21 cellular contexts compared by ENCODE assay signal in the genomic region with DNA sequence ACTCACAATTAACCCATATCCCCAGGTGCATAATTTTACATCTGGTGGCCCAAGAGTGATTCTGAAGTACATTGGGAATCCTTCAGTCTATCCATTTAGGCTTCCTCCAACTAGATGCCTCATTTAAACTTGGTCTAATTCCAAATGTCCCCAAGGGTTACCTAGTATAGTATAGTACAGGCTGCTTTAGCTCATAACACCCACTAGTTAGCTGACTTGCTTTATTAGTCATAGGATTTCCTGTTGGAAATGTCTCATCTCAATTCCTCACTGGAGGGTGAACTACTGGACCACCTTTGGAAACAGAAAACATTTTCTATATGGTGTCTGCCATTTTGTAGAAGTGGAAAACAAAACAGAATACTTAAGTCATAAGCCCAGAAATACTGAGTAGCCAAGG.
DNase-seq lines count a peak whose midpoint lies in the region; ATAC-seq and TF ChIP-seq lines count a peak whose summit lies in the region.
"Had no signal": no experiment of that assay in that cellular context is flagged by ENCODE, and none has a peak within 500 bp of the region (broad histone marks: within the 10 kb centered on the region; RNA-seq: fewer than 3 reads in every experiment).

No MANE protein-coding gene starts in this region.

- H3K9me3 Mint-ChIP-seq in MCF 10A (ENCODE audit: unreplicated experiment) (peaks cover 11% of the 10 kb centered on the region), immature natural killer cell (peaks cover 0 to 7% (median 3%) of the 10 kb centered on the region in 6 donors)

- DNase-seq in MCF 10A (ENCODE audit: unreplicated experiment), result peak; percentile 65
- DNase-seq in breast epithelium (ENCODE audit: low spot score in 2 of 2), result no peak
- peak; percentile 41 for DNase-seq in RWPE1 (ENCODE audit: low spot score)
- DNase-seq in fibroblast of pulmonary artery (ENCODE audit: low read depth), result peak; percentile 34
- no peak for DNase-seq in immature natural killer cell
- DNase-seq: activated CD8-positive, alpha-beta memory T cell treated with anti-CD3 and anti-CD28 coated beads, Interleukin-2, amount 50 U/mL, for 4 hours; activated effector memory CD4-positive, alpha-beta T cell treated with Interleukin-2 at 50 U/mL for 16 hours; hypothalamus; NCI-H2171 treated with DMSO at 0.1 percent for 48 hours; NCI-H82; occipital lobe; SJCRH30; substantia nigra had no signal

- no peak for TF ChIP-seq POLR2A in breast epithelium (IDR thresholded peaks at IDR 0.05)

- TF ChIP-seq CTCF in MCF 10A (IDR thresholded peaks at IDR 0.05; ENCODE audit: unreplicated experiment), result no peak
- TF ChIP-seq CTCF in breast epithelium (IDR thresholded peaks at IDR 0.05), result no peak
- TF ChIP-seq CTCF in RWPE1 (conservative IDR thresholded peaks at IDR 0.05; ENCODE audit: low read depth), result no peak
- TF ChIP-seq CTCF in fibroblast of pulmonary artery (IDR thresholded peaks at IDR 0.05; ENCODE audit: low read length, missing control alignments), result no peak

- POLR2A ChIA-PET in MCF 10A (lab: Yijun Ruan, JAX), result no interaction called here
- POLR2A ChIA-PET in RWPE1 (lab: Yijun Ruan, JAX; ENCODE audit: low non-redundant PET), result no interaction called here

- no peak overlapping the region for H3K4me3 Mint-ChIP-seq in MCF 10A (ENCODE audit: unreplicated experiment)
- H3K4me3 Mint-ChIP-seq in immature natural killer cell, result no peak overlapping the region
- H3K4me3 Mint-ChIP-seq: memory B cell; T-helper 1 cell treated with Interleukin-12 subunit alpha and Interleukin-12 subunit beta and Interleukin-4 antibody, amounts not matched to agents 30 μg/mL and 1 μg/mL, for 36 hours had no signal

- H3K4me1 Mint-ChIP-seq in MCF 10A (ENCODE audit: insufficient read depth, unreplicated experiment) (no peaks in the 10 kb centered on the region), immature natural killer cell (no peaks in the 10 kb centered on the region)
- H3K4me1 Mint-ChIP-seq: memory B cell had no signal

- H3K36me3 Mint-ChIP-seq in MCF 10A (ENCODE audit: insufficient read depth, unreplicated experiment) (no peaks in the 10 kb centered on the region), immature natural killer cell (no peaks in the 10 kb centered on the region)

- H3K27me3 ChIP-seq in breast epithelium, result no peaks in the 10 kb centered on the region
- H3K27me3 ChIP-seq: BLaER1, SJCRH30 had no signal

- intact Hi-C loops in MCF 10A (cut with micrococcal nuclease), result no loop called here
- intact Hi-C loops in breast epithelium (cut with DNase I; ENCODE audit: low total_unique reads), result no loop called here

- H3K4me1 ChIP-seq in breast epithelium, result no peaks in the 10 kb centered on the region
- H3K4me1 ChIP-seq: BLaER1, SJCRH30 had no signal

- BruUV-seq in MCF 10A (replicated peaks; lab: Mats Ljungman, UMichigan), result no TSS peak

- H3K9me3 ChIP-seq in breast epithelium, result no peaks in the 10 kb centered on the region
- H3K9me3 ChIP-seq: BLaER1, SJCRH30 had no signal

- ATAC-seq in GM19463 (IDR thresholded peaks at IDR 0.05; ENCODE audit: unreplicated experiment), result no peak
- no peak for ATAC-seq in HG03039 (IDR thresholded peaks at IDR 0.05; ENCODE audit: unreplicated experiment)
- no peak for ATAC-seq in HG02759 (IDR thresholded peaks at IDR 0.05; ENCODE audit: unreplicated experiment)
- ATAC-seq: GM12878 had no signal

- H3K27me3 Mint-ChIP-seq in MCF 10A (ENCODE audit: insufficient read depth, unreplicated experiment), result no peaks in the 10 kb centered on the region
- H3K27me3 Mint-ChIP-seq in immature natural killer cell (ENCODE audit: low read depth in 3 of 3), result no peaks in the 10 kb centered on the region

- no peaks in the 10 kb centered on the region for H3K36me3 ChIP-seq in breast epithelium
- H3K36me3 ChIP-seq: BLaER1, SJCRH30 had no signal

- H3K27ac ChIP-seq in breast epithelium (no peak overlapping the region), RWPE1 (no peak overlapping the region)
- H3K27ac ChIP-seq: BLaER1, SJCRH30, VCaP had no signal

- CTCF ChIA-PET in MCF 10A (lab: Yijun Ruan, JAX) (no interaction called here), RWPE1 (lab: Yijun Ruan, JAX) (no interaction called here)

- no peak overlapping the region for H3K4me3 ChIP-seq in breast epithelium
- H3K4me3 ChIP-seq in fibroblast of pulmonary artery (replicated peaks; ENCODE audit: low read depth, low read length), result no peak overlapping the region
- H3K4me3 ChIP-seq: BLaER1, GM12878, SJCRH30 had no signal

- H3K27ac Mint-ChIP-seq in MCF 10A (ENCODE audit: low read depth, unreplicated experiment), result no peak overlapping the region
- H3K27ac Mint-ChIP-seq in immature natural killer cell, result no peak overlapping the region
- H3K27ac Mint-ChIP-seq: memory B cell; T-helper 1 cell treated with Interleukin-12 subunit alpha and Interleukin-12 subunit beta and Interleukin-4 antibody, amounts not matched to agents 30 μg/mL and 1 μg/mL, for 36 hours had no signal

Comparison
In these comparisons a context has a peak if more than half of its experiments do, and no peak if none do; other contexts are left out.
1. DNase-seq: peak in MCF 10A (single experiment), RWPE1 (single experiment) and fibroblast of pulmonary artery (single experiment); none in breast epithelium (0 of 2) and immature natural killer cell (0 of 3).